ENCODE assay signal across 8 cellular contexts in genomic region chr9:111037744-111038335, GRCh38. TPM values are rescaled to one million over a fixed set of nuclear protein-coding genes. Genes with fewer than 3 reads are reported as not detected.
DNase-seq lines count a peak whose midpoint lies in the region; ATAC-seq and TF ChIP-seq lines count a peak whose summit lies in the region.

No MANE protein-coding gene starts in this region.

- H3K4me1 ChIP-seq in MM.1S (ENCODE audit: low read length) (no peaks in the 10 kb centered on the region), liver (ENCODE audit: control insufficient read depth in 4 of 4, insufficient read depth in 4 of 4, low read length in 3 of 4) (peaks cover 11 to 28% (median 15%) of the 10 kb centered on the region in 4 donors), thoracic aorta (ENCODE audit: control insufficient read depth in 1 of 2, low read depth in 2 of 2) (peaks cover 15 to 57% of the 10 kb centered on the region in 2 donors)

- H3K79me2 ChIP-seq in MM.1S (ENCODE audit: low read length): no peaks in the 10 kb centered on the region

- no peak for ATAC-seq in thoracic aorta (ENCODE audit: insufficient number of reproducible peaks, low FRiP score, low read depth)

- peak overlapping the region; percentile 48; the same call in 1 of the 2 replicates for H2AFZ ChIP-seq in MM.1S (ENCODE audit: low read length)

- DNase-seq in stimulated activated CD4-positive, alpha-beta T cell treated with anti-CD3 and anti-CD28 coated beads, Interleukin-15, amount 100 ng/mL, for 24 hours: peak; percentile 7
- no peak for DNase-seq in stimulated activated CD4-positive, alpha-beta T cell treated with anti-CD3 and anti-CD28 coated beads, Interleukin-4, amount 100 ng/mL, for 1 hour
- DNase-seq in MM.1S (peak; percentile 36), thoracic aorta (ENCODE audit: low spot score) (no peak), NAMALWA (ENCODE audit: low spot score) (no peak), SHP77 treated with DMSO at 0.1 percent for 48 hours (lab: John Stamatoyannopoulos, UW) (no peak)

- H3F3A ChIP-seq in MM.1S (ENCODE audit: insufficient read depth, low read length): no peaks in the 10 kb centered on the region

- H3K4me3 ChIP-seq in MM.1S (ENCODE audit: low read length) (peak overlapping the region; percentile 45), liver (ENCODE audit: low read depth in 1 of 3, low read length in 3 of 3) (peak overlapping the region in 2 of 3 donors; percentile 43 to 64), thoracic aorta (peak overlapping the region; percentile 93)

- H3K27me3 ChIP-seq in MM.1S (replicated peaks; ENCODE audit: insufficient read depth, low read length) (no peaks in the 10 kb centered on the region), liver (ENCODE audit: control insufficient read depth in 4 of 4, insufficient read depth in 4 of 4, low read length in 3 of 4) (peaks cover 0 to 17% (median 4%) of the 10 kb centered on the region in 4 donors), thoracic aorta (replicated peaks; ENCODE audit: insufficient read depth) (no peaks in the 10 kb centered on the region)

- H3K9me3 ChIP-seq in MM.1S (replicated peaks; ENCODE audit: insufficient read depth, low read length) (no peaks in the 10 kb centered on the region), liver (ENCODE audit: control insufficient read depth in 4 of 4, low read length in 3 of 4) (no peaks in the 10 kb centered on the region), thoracic aorta (no peaks in the 10 kb centered on the region)

- H3K4me2 ChIP-seq in MM.1S (ENCODE audit: low read depth, low read length): peak overlapping the region; percentile 68; the same call in 1 of the 2 replicates

- no peaks in the 10 kb centered on the region for H4K20me1 ChIP-seq in MM.1S (ENCODE audit: insufficient read depth, low read length)

- H3K9ac ChIP-seq in MM.1S (ENCODE audit: low read length) (no peak overlapping the region; the same call in 1 of the 2 replicates), liver (ENCODE audit: low read depth in 1 of 2, low read length in 2 of 2) (no peak overlapping the region)

- H3K36me3 ChIP-seq in MM.1S (replicated peaks; ENCODE audit: insufficient read depth, low read length): no peaks in the 10 kb centered on the region
- H3K36me3 ChIP-seq in liver (ENCODE audit: control insufficient read depth in 4 of 4, insufficient read depth in 3 of 4, low read depth in 1 of 4, low read length in 3 of 4): no peaks in the 10 kb centered on the region
- no peaks in the 10 kb centered on the region for H3K36me3 ChIP-seq in thoracic aorta

- H3K9me2 ChIP-seq in MM.1S (replicated peaks; ENCODE audit: insufficient read depth, low read length): no peaks in the 10 kb centered on the region

- H3K27ac ChIP-seq in MM.1S (ENCODE audit: low read length) (no peak overlapping the region), cingulate gyrus (ENCODE audit: low read depth, low read length) (peak overlapping the region; percentile 91), liver (ENCODE audit: low read depth in 1 of 2, low read length in 2 of 2) (peak overlapping the region; percentile 31 to 38), thoracic aorta (peak overlapping the region; percentile 86 to 89)

- 1% methylated on average over 82 of the region's 82 CpGs for WGBS in liver

- peak; percentile 29 for TF ChIP-seq CTCF in MM.1S (IDR thresholded peaks at IDR 0.05; ENCODE audit: low read length)
- TF ChIP-seq CTCF in liver (IDR thresholded peaks at IDR 0.05; ENCODE audit: low read depth, low read length, missing input control): no peak
- no peak for TF ChIP-seq CTCF in thoracic aorta (IDR thresholded peaks at IDR 0.05)

- TF ChIP-seq RAD21 in liver (IDR thresholded peaks at IDR 0.05): no peak

TF ChIP-seq in liver, 16 proteins besides CTCF, POLR2A, EP300 and RAD21:
- TF ChIP-seq FOXA1 (IDR thresholded peaks at IDR 0.05) (no peak), JUND (IDR thresholded peaks at IDR 0.05) (no peak), ATF3 (IDR thresholded peaks at IDR 0.05) (no peak), TAF1 (conservative IDR thresholded peaks at IDR 0.05) (no peak), RXRA (IDR thresholded peaks at IDR 0.05) (no peak), EGR1 (IDR thresholded peaks at IDR 0.05; ENCODE audit: low read depth in 2 of 2) (no peak), MAX (IDR thresholded peaks at IDR 0.05) (no peak), GABPA (IDR thresholded peaks at IDR 0.05 in 1 of 2, conservative IDR thresholded peaks at IDR 0.05 in 1 of 2) (no peak), HNF4A (conservative IDR thresholded peaks at IDR 0.05) (no peak), YY1 (IDR thresholded peaks at IDR 0.05) (no peak), NR2F2 (IDR thresholded peaks at IDR 0.05) (no peak), FOXA2 (IDR thresholded peaks at IDR 0.05) (no peak), REST (IDR thresholded peaks at IDR 0.05) (no peak), HNF4G (IDR thresholded peaks at IDR 0.05) (no peak), SP1 (IDR thresholded peaks at IDR 0.05) (no peak)

RNA-seq across cellular contexts. Expression of gene LPAR1, which starts 0.4 kb away (rescaled TPM):
- 1 to 10 TPM in 1 of 2 donors, under 1 TPM in 1; 0.98 to 3.6 TPM for total RNA-seq in liver
- polyA plus RNA-seq in liver: 1 to 10 TPM in 1 of 2 donors, under 1 TPM in 1; 0.51 to 1.2 TPM
- 10 to 100 TPM; 85.1 to 94.0 TPM for total RNA-seq in thoracic aorta

Comparison
In these comparisons a context has a peak if more than half of its experiments do, and no peak if none do; other contexts are left out.
1. DNase-seq: peak in stimulated activated CD4-positive, alpha-beta T cell treated with anti-CD3 and anti-CD28 coated beads, Interleukin-15, amount 100 ng/mL, for 24 hours (single experiment) and MM.1S (single experiment); none in stimulated activated CD4-positive, alpha-beta T cell treated with anti-CD3 and anti-CD28 coated beads, Interleukin-4, amount 100 ng/mL, for 1 hour (single experiment), thoracic aorta (single experiment), NAMALWA (single experiment) and SHP77 treated with DMSO at 0.1 percent for 48 hours (single experiment).
2. RNA of gene LPAR1, which starts 0.4 kb away (total RNA-seq): 85.1 to 94.0 TPM in thoracic aorta; 0.98 to 3.6 TPM in liver; every median in the first group is over 10 times any median in the second.
3. Peak in every context shown above with its lines, with median percentiles within 50 percentile points of each other: H3K4me3 ChIP-seq.